7 cellular contexts compared by ENCODE assay signal in the genomic region with DNA sequence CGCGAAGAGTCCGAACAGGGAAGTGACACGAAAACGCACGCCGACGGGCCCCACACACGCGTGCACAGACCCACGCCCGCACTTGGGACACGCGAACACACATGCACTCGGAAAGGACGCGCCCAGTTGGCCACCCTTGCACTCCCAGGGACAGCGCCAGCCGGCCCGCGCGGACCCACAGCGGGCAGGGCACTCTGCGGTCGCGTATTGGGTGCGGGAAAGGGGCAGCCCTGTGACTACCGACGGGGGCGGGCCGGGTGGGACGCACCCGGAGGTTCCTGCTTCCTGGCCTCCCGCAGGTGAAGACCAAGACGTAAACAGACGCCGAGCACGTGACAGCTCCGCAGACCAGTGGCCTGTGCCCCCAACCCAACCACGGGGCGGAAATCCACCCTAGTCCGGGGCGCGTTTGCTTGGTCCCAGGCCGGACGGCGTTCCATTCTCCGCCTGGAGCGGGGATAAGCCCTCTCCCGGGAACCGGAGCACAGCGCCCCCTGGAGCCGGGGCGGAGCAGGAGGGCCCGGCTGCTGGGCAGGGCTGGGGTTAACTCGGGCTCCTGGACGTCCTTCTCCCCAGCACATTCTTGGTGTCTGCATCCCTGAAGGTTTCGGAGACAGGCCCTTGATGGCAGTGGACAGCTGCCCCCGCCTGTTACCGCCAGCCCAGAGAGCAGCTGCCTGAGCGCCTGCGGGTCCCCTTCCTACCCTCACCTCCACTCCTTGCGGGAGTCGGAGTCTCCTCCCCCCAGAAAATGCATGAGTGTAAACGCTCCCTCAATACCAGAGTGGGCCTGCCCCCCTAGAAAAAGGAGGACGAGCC. TPM values are rescaled to one million over a fixed set of nuclear protein-coding genes. Genes with fewer than 3 reads are reported as not detected.
A peak's percentile ranks its signal among the peaks of the same experiment; 100 is the strongest.
DNase-seq lines count a peak whose midpoint lies in the region; ATAC-seq and TF ChIP-seq lines count a peak whose summit lies in the region.

No MANE protein-coding gene starts in this region.

- H3K36me3 ChIP-seq in effector memory CD4-positive, alpha-beta T cell (ENCODE audit: control insufficient read depth, insufficient read depth, low read length) = peaks cover 8% of the 10 kb centered on the region
- H3K36me3 ChIP-seq in mesenchymal stem cell (ENCODE audit: control insufficient read depth in 1 of 2, insufficient read depth in 2 of 2, low read depth in 1 of 2, low read length in 2 of 2) = peaks cover 20 to 24% of the 10 kb centered on the region in 2 experiments

- peak overlapping the region in 1 of 2 experiments; percentile 63 for H3K14ac ChIP-seq in mesenchymal stem cell (ENCODE audit: low read length in 2 of 2)

- H3K4ac ChIP-seq in mesenchymal stem cell (ENCODE audit: low read depth in 1 of 2, low read length in 2 of 2) = peak overlapping the region; percentile 96

- peak overlapping the region; percentile 94 to 97 for H2BK12ac ChIP-seq in mesenchymal stem cell (ENCODE audit: low read length in 2 of 2)

- H3K4me2 ChIP-seq in mesenchymal stem cell (ENCODE audit: low read length, poor library complexity, severe bottlenecking) = peak overlapping the region; percentile 79

- peaks cover 28% of the 10 kb centered on the region for H3K4me1 ChIP-seq in effector memory CD4-positive, alpha-beta T cell (ENCODE audit: control insufficient read depth, insufficient read depth, low read length, poor library complexity, severe bottlenecking)
- peaks cover 37% of the 10 kb centered on the region for H3K4me1 ChIP-seq in mesenchymal stem cell (ENCODE audit: control insufficient read depth, insufficient read depth, low read depth, low read length)

- peak overlapping the region; percentile 61 for H2AK5ac ChIP-seq in mesenchymal stem cell (ENCODE audit: low read length, severe bottlenecking)

- peak overlapping the region; percentile 100 for H4K8ac ChIP-seq in mesenchymal stem cell (ENCODE audit: low read length)

- H3K79me1 ChIP-seq in mesenchymal stem cell (replicated peaks; ENCODE audit: low read length, poor library complexity, severe bottlenecking) = peaks cover 8% of the 10 kb centered on the region

- peak overlapping the region; percentile 98 for H3K9ac ChIP-seq in mesenchymal stem cell (ENCODE audit: low read length)

- peak overlapping the region; percentile 97 for H4K91ac ChIP-seq in mesenchymal stem cell (ENCODE audit: low read length)

- peak; percentile 34 for ATAC-seq in HG02798 (IDR thresholded peaks at IDR 0.05; ENCODE audit: poor library complexity, unreplicated experiment)

- no peaks in the 10 kb centered on the region for H3K9me3 ChIP-seq in effector memory CD4-positive, alpha-beta T cell (ENCODE audit: control insufficient read depth, low read length)
- H3K9me3 ChIP-seq in mesenchymal stem cell (ENCODE audit: control insufficient read depth, low read length) = no peaks in the 10 kb centered on the region

- peak overlapping the region; percentile 97 for H2BK120ac ChIP-seq in mesenchymal stem cell (ENCODE audit: low read depth, low read length)

- H3K27ac ChIP-seq in effector memory CD4-positive, alpha-beta T cell (ENCODE audit: insufficient read depth, low read length, poor library complexity, severe bottlenecking) = peak overlapping the region; percentile 84
- peak overlapping the region; percentile 99 for H3K27ac ChIP-seq in mesenchymal stem cell (ENCODE audit: low read length, poor library complexity, severe bottlenecking)

- DNase-seq in NCI-H69 (lab: John Stamatoyannopoulos, UW) (peak; percentile 82), mesenchymal stem cell (peak; percentile 88)
- peak; percentile 92 for DNase-seq in activated CD8-positive, alpha-beta memory T cell treated with anti-CD3 and anti-CD28 coated beads for 24 hours
- peak; percentile 46 to 67 (median 55) for DNase-seq in effector memory CD4-positive, alpha-beta T cell
- peak; percentile 54 for DNase-seq in stimulated activated CD8-positive, alpha-beta memory T cell treated with anti-CD3 and anti-CD28 coated beads, Interleukin-12 subunit alpha, Interleukin-12 subunit beta, amount 100 ng/mL, for 4 hours (ENCODE audit: low read depth)

- H2BK15ac ChIP-seq in mesenchymal stem cell (ENCODE audit: low read depth, poor library complexity, severe bottlenecking) = peak overlapping the region; percentile 60

- H2BK5ac ChIP-seq in mesenchymal stem cell (ENCODE audit: low read depth, low read length, poor library complexity, severe bottlenecking) = peak overlapping the region; percentile 24

- peak overlapping the region in 1 of 2 experiments; percentile 87 for H3K23ac ChIP-seq in mesenchymal stem cell (ENCODE audit: low read length in 2 of 2)

- TF ChIP-seq POLR2A in GM10847 (IDR thresholded peaks at IDR 0.05; ENCODE audit: extremely low read depth, insufficient read length) = peak; percentile 42

- peak overlapping the region; percentile 99 for H3K18ac ChIP-seq in mesenchymal stem cell (ENCODE audit: low read depth in 1 of 2, low read length in 2 of 2)

- peak overlapping the region; percentile 7 for H2AFZ ChIP-seq in mesenchymal stem cell (ENCODE audit: low read depth, low read length)

- no peaks in the 10 kb centered on the region for H3K27me3 ChIP-seq in effector memory CD4-positive, alpha-beta T cell (replicated peaks; ENCODE audit: control insufficient read depth, insufficient read depth, low read length, poor library complexity, severe bottlenecking)
- no peaks in the 10 kb centered on the region for H3K27me3 ChIP-seq in mesenchymal stem cell (ENCODE audit: control insufficient read depth in 1 of 2, insufficient read depth in 1 of 2, low read length in 2 of 2)

- WGBS in mesenchymal stem cell = under 1% methylated on average over 65 of the region's 66 CpGs

- H3K4me3 ChIP-seq in effector memory CD4-positive, alpha-beta T cell (ENCODE audit: insufficient read depth, low read depth, low read length, poor library complexity, severe bottlenecking) = peak overlapping the region; percentile 93
- H3K4me3 ChIP-seq in mesenchymal stem cell (ENCODE audit: insufficient read depth in 1 of 2, low read depth in 1 of 2, low read length in 2 of 2) = peak overlapping the region; percentile 75 to 80

RNA-seq across cellular contexts. Expression of gene LZTS2, which starts 2.0 kb away (rescaled TPM):
- 89.8 TPM for polyA plus RNA-seq in mesenchymal stem cell (2013, experiment 1 of 2)
- 87.3 TPM for polyA plus RNA-seq in mesenchymal stem cell (2013, experiment 2 of 2)

RNA-seq across cellular contexts. Expression of gene TWNK, which starts 10.2 kb away (rescaled TPM):
- 2.6 TPM for polyA plus RNA-seq in mesenchymal stem cell (2013, experiment 1 of 2)
- 2.5 TPM for polyA plus RNA-seq in mesenchymal stem cell (2013, experiment 2 of 2)

RNA-seq across cellular contexts. Expression of gene MRPL43, which starts 10.3 kb away (rescaled TPM):
- polyA plus RNA-seq in mesenchymal stem cell (2013, experiment 1 of 2) = 86.8 TPM
- polyA plus RNA-seq in mesenchymal stem cell (2013, experiment 2 of 2) = 86.1 TPM

RNA-seq across cellular contexts. Expression of gene SEMA4G, which starts 28.3 kb away (rescaled TPM):
- 11.1 TPM for polyA plus RNA-seq in mesenchymal stem cell (2013, experiment 1 of 2)
- polyA plus RNA-seq in mesenchymal stem cell (2013, experiment 2 of 2) = 10.9 TPM

RNA-seq across cellular contexts. Expression of gene PDZD7, which starts 33.4 kb away (rescaled TPM):
- 1.3 TPM for polyA plus RNA-seq in mesenchymal stem cell (2013, experiment 1 of 2)
- 1.0 TPM for polyA plus RNA-seq in mesenchymal stem cell (2013, experiment 2 of 2)

Comparison
In these comparisons a context has a peak if more than half of its experiments do, and no peak if none do; other contexts are left out.
1. Peak in every context shown above with its lines: DNase-seq, ATAC-seq, H3K4me3 ChIP-seq and H3K27ac ChIP-seq.